Comparison of ENCODE assay signal across 27 cellular contexts in genomic region chr7:116454377-116454776, GRCh38. TPM values are rescaled to one million over a fixed set of nuclear protein-coding genes. Genes with fewer than 3 reads are reported as not detected.
"Had no signal": no experiment of that assay in that cellular context is flagged by ENCODE, and none has a peak within 500 bp of the region (broad histone marks: within the 10 kb centered on the region; RNA-seq: fewer than 3 reads in every experiment).

No MANE protein-coding gene starts in this region.

- H3K36me3 ChIP-seq: colonic mucosa, sigmoid colon, stomach, tibial artery, upper lobe of right lung had no signal

- H3K4me1 ChIP-seq: colonic mucosa, parathyroid adenoma, psoas muscle, upper lobe of right lung had no signal

- ATAC-seq: activated CD4-positive, alpha-beta T cell treated with anti-CD3 and anti-CD28 coated beads for 36 hours; activated CD8-positive, alpha-beta memory T cell treated with anti-CD3 and anti-CD28 coated beads, Interleukin-2, amount 10 ng/mL, durations not matched to agents 7 days and 5 days; activated CD8-positive, alpha-beta T cell treated with anti-CD3 and anti-CD28 coated beads, Interleukin-2, amount 10 ng/mL, durations not matched to agents 7 days and 5 days; activated naive CD8-positive, alpha-beta T cell treated with anti-CD3 and anti-CD28 coated beads, Interleukin-2, amount 50 U/mL, for 24 hours; effector memory CD8-positive, alpha-beta T cell; left colon; naive thymus-derived CD8-positive, alpha-beta T cell; psoas muscle; stimulated activated naive B cell treated with anti-CD40 and anti-IgM and Interleukin-4, amounts not matched to agents 10 μg/mL and 1 μg/mL and 100 μg/mL, for 72 hours; upper lobe of right lung had no signal

- H3K27ac ChIP-seq: colonic mucosa, parathyroid adenoma, psoas muscle, sigmoid colon, stomach, upper lobe of right lung had no signal

- H3K9me3 ChIP-seq: colonic mucosa, psoas muscle, sigmoid colon, stomach, tibial artery, upper lobe of right lung had no signal

- H3K4me3 ChIP-seq: colonic mucosa, psoas muscle, sigmoid colon, stomach, tibial artery, upper lobe of right lung had no signal

- H3K9ac ChIP-seq: parathyroid adenoma had no signal

- H3K27me3 ChIP-seq: colonic mucosa, sigmoid colon, stomach, tibial artery, upper lobe of right lung had no signal

- DNase-seq: activated CD4-positive, alpha-beta T cell treated with anti-CD3 and anti-CD28 coated beads for 36 hours; activated CD4-positive, CD25-positive, alpha-beta regulatory T cell; activated CD8-positive, alpha-beta memory T cell treated with anti-CD3 and anti-CD28 coated beads, Interleukin-2, amount 10 ng/mL, durations not matched to agents 7 days and 5 days; activated CD8-positive, alpha-beta T cell treated with anti-CD3 and anti-CD28 coated beads, Interleukin-2, amount 10 ng/mL, durations not matched to agents 7 days and 5 days; activated naive CD8-positive, alpha-beta T cell treated with anti-CD3 and anti-CD28 coated beads, Interleukin-2, amount 50 U/mL, for 24 hours; activated T-cell treated with anti-CD3 and anti-CD28 coated beads, Interleukin-2, amount 50 U/mL, for 48 hours; cerebellar nuclear complex; colonic mucosa; effector memory CD8-positive, alpha-beta T cell; erythroblast; head of caudate nucleus; hippocampal formation; kidney; left colon; naive thymus-derived CD8-positive, alpha-beta T cell; nucleus accumbens; psoas muscle; sigmoid colon; stimulated activated CD4-positive, alpha-beta T cell treated with anti-CD3 and anti-CD28 coated beads, Interleukin-15, amount 100 ng/mL, for 24 hours; stimulated activated CD4-positive, alpha-beta T cell treated with anti-CD3 and anti-CD28 coated beads, Interleukin-2, amount 100 ng/mL, for 24 hours; stimulated activated naive B cell treated with anti-CD40 and anti-IgM and Interleukin-4, amounts not matched to agents 10 μg/mL and 1 μg/mL and 100 μg/mL, for 72 hours; stomach; tibial artery; upper lobe of right lung had no signal

- H2AFZ ChIP-seq: parathyroid adenoma had no signal

- H3K79me2 ChIP-seq: parathyroid adenoma had no signal

RNA-seq across cellular contexts. Expression of gene CAV2, which starts 45.2 kb away (rescaled TPM):
- total RNA-seq: activated CD4-positive, alpha-beta T cell treated with anti-CD3 and anti-CD28 coated beads for 36 hours; activated CD8-positive, alpha-beta T cell treated with anti-CD3 and anti-CD28 coated beads, Interleukin-2, amount 10 ng/mL, durations not matched to agents 7 days and 5 days; activated T-helper 2 cell treated with anti-CD3 and anti-CD28 coated beads, Interferon-gamma antibody, Interleukin-2, Interleukin-4, amounts not matched to agents 10 μg/mL and 5 μg/mL and 100 μg/mL, durations not matched to agents 14 hours and 24 hours and 36 hours; naive thymus-derived CD8-positive, alpha-beta T cell; T-helper 2 cell treated with Interferon-gamma antibody and Interleukin-4, amounts not matched to agents 100 ng/mL and 5 ng/mL, for 36 hours had no signal
- polyA plus RNA-seq: naive thymus-derived CD8-positive, alpha-beta T cell had no signal
